12 cellular contexts compared by ENCODE assay signal in genomic region chr10:63409465-63410027, GRCh38. TPM values are rescaled to one million over a fixed set of nuclear protein-coding genes. Genes with fewer than 3 reads are reported as not detected.
A peak's percentile ranks its signal among the peaks of the same experiment; 100 is the strongest.
DNase-seq lines count a peak whose midpoint lies in the region; ATAC-seq and TF ChIP-seq lines count a peak whose summit lies in the region.
"Had no signal": no experiment of that assay in that cellular context is flagged by ENCODE, and none has a peak within 500 bp of the region (broad histone marks: within the 10 kb centered on the region; RNA-seq: fewer than 3 reads in every experiment).

No MANE protein-coding gene starts in this region.

- no peak for TF ChIP-seq POLR2A in Peyer's patch (IDR thresholded peaks at IDR 0.05)

- H3K27ac Mint-ChIP-seq in stimulated activated naive CD8-positive, alpha-beta T cell treated with anti-CD3 and anti-CD28 coated beads, Interleukin-15, amount 100 ng/mL, for 72 hours: no peak overlapping the region

- no peak overlapping the region for H3K4me3 Mint-ChIP-seq in stimulated activated naive CD8-positive, alpha-beta T cell treated with anti-CD3 and anti-CD28 coated beads, Interleukin-15, amount 100 ng/mL, for 72 hours

- H3K4me1 Mint-ChIP-seq in stimulated activated naive CD8-positive, alpha-beta T cell treated with anti-CD3 and anti-CD28 coated beads, Interleukin-15, amount 100 ng/mL, for 72 hours: peaks cover 19% of the 10 kb centered on the region

- H3K27me3 Mint-ChIP-seq in stimulated activated naive CD8-positive, alpha-beta T cell treated with anti-CD3 and anti-CD28 coated beads, Interleukin-15, amount 100 ng/mL, for 72 hours: no peaks in the 10 kb centered on the region

- DNase-seq in H4 (ENCODE audit: low spot score) (peak; percentile 9), RWPE2 (ENCODE audit: low spot score) (no peak), epithelial cell of esophagus (ENCODE audit: low read depth) (peak; percentile 38), psoas muscle (no peak), SW 1271 (lab: John Stamatoyannopoulos, UW) (no peak), globus pallidus (ENCODE audit: low spot score) (no peak), Peyer's patch (no peak)
- DNase-seq in stimulated activated naive CD8-positive, alpha-beta T cell treated with anti-CD3 and anti-CD28 coated beads, Interleukin-15, amount 100 ng/mL, for 72 hours: no peak
- DNase-seq: activated T-cell treated with anti-CD3 and anti-CD28 coated beads for 4 hours, cerebellar nuclear complex, NCI-H2029, T1000 had no signal

- H3K4me3 ChIP-seq in RWPE2 (ENCODE audit: severe bottlenecking): no peak overlapping the region
- H3K4me3 ChIP-seq in epithelial cell of esophagus (ENCODE audit: low read length): no peak overlapping the region
- no peak overlapping the region for H3K4me3 ChIP-seq in psoas muscle
- H3K4me3 ChIP-seq in Peyer's patch: no peak overlapping the region

- no peaks in the 10 kb centered on the region for H3K9me3 Mint-ChIP-seq in stimulated activated naive CD8-positive, alpha-beta T cell treated with anti-CD3 and anti-CD28 coated beads, Interleukin-15, amount 100 ng/mL, for 72 hours

- H3K27me3 ChIP-seq in RWPE2 (ENCODE audit: insufficient read depth, poor library complexity, severe bottlenecking): no peaks in the 10 kb centered on the region
- no peaks in the 10 kb centered on the region for H3K27me3 ChIP-seq in psoas muscle (ENCODE audit: insufficient read depth in 3 of 3, low read length in 2 of 3)
- no peaks in the 10 kb centered on the region for H3K27me3 ChIP-seq in Peyer's patch

- TF ChIP-seq CTCF in RWPE2 (IDR thresholded peaks at IDR 0.05; ENCODE audit: poor library complexity, severe bottlenecking) (no peak), epithelial cell of esophagus (IDR thresholded peaks at IDR 0.05; ENCODE audit: insufficient read depth, low read depth, low read length, missing control alignments) (no peak), psoas muscle (IDR thresholded peaks at IDR 0.05) (no peak), Peyer's patch (IDR thresholded peaks at IDR 0.05) (no peak)

- ATAC-seq in RWPE2 (ENCODE audit: low read depth) (peak; percentile 64; the same call in 2 of the 3 replicates), psoas muscle (peak; percentile 68 to 79 (median 76))
- no peak for ATAC-seq in stimulated activated naive CD8-positive, alpha-beta T cell treated with anti-CD3 and anti-CD28 coated beads, Interleukin-15, amount 100 ng/mL, for 72 hours

- H3K9me3 ChIP-seq in RWPE2 (ENCODE audit: severe bottlenecking) (no peaks in the 10 kb centered on the region), psoas muscle (no peaks in the 10 kb centered on the region), Peyer's patch (no peaks in the 10 kb centered on the region)

- intact Hi-C loops in psoas muscle (cut with DNase I): no loop called here

- 82 to 85% (median 82%) methylated on average over 2 of the region's 2 CpGs for WGBS in psoas muscle, 3 donors

- peaks cover 22% of the 10 kb centered on the region for H3K4me1 ChIP-seq in RWPE2 (ENCODE audit: insufficient read depth, poor library complexity, severe bottlenecking)
- H3K4me1 ChIP-seq in psoas muscle: peaks cover 31% of the 10 kb centered on the region
- no peaks in the 10 kb centered on the region for H3K4me1 ChIP-seq in Peyer's patch

- H3K36me3 ChIP-seq in RWPE2 (ENCODE audit: low read depth) (peaks cover 18% of the 10 kb centered on the region), psoas muscle (ENCODE audit: insufficient read depth in 1 of 2, low read depth in 1 of 2) (no peaks in the 10 kb centered on the region), Peyer's patch (no peaks in the 10 kb centered on the region)

- H3K27ac ChIP-seq in RWPE2 (ENCODE audit: poor library complexity, severe bottlenecking): peak overlapping the region; percentile 5
- H3K27ac ChIP-seq in psoas muscle: peak overlapping the region; percentile 30
- no peak overlapping the region for H3K27ac ChIP-seq in Peyer's patch

RNA-seq across cellular contexts. Expression of gene JMJD1C, which starts 56.2 kb away (rescaled TPM):
- total RNA-seq in H4 (2014; rRNA removed; shearing (Covaris generic)): 16.3 and 31.5 TPM in 2 replicates
- 10 to 100 TPM; 23.3 to 74.4 (median 30.3) TPM for total RNA-seq in psoas muscle
- polyA plus RNA-seq in psoas muscle: 10 to 100 TPM; 17.5 to 35.6 (median 17.7) TPM
- total RNA-seq in Peyer's patch: 100 to 1,000 TPM in 3 of 4 donors, 10 to 100 TPM in 1; 92.0 to 153 (median 124) TPM

Comparison
In these comparisons a context has a peak if more than half of its experiments do, and no peak if none do; other contexts are left out.
1. DNase-seq: peak in H4 (single experiment) and epithelial cell of esophagus (single experiment); none in RWPE2 (single experiment), psoas muscle (0 of 2), stimulated activated naive CD8-positive, alpha-beta T cell treated with anti-CD3 and anti-CD28 coated beads, Interleukin-15, amount 100 ng/mL, for 72 hours (0 of 2), SW 1271 (0 of 2), globus pallidus (single experiment) and Peyer's patch (0 of 3).
2. H3K27ac ChIP-seq: peak in RWPE2 (single experiment) and psoas muscle (single experiment); none in Peyer's patch (0 of 4).